In the genomic region with DNA sequence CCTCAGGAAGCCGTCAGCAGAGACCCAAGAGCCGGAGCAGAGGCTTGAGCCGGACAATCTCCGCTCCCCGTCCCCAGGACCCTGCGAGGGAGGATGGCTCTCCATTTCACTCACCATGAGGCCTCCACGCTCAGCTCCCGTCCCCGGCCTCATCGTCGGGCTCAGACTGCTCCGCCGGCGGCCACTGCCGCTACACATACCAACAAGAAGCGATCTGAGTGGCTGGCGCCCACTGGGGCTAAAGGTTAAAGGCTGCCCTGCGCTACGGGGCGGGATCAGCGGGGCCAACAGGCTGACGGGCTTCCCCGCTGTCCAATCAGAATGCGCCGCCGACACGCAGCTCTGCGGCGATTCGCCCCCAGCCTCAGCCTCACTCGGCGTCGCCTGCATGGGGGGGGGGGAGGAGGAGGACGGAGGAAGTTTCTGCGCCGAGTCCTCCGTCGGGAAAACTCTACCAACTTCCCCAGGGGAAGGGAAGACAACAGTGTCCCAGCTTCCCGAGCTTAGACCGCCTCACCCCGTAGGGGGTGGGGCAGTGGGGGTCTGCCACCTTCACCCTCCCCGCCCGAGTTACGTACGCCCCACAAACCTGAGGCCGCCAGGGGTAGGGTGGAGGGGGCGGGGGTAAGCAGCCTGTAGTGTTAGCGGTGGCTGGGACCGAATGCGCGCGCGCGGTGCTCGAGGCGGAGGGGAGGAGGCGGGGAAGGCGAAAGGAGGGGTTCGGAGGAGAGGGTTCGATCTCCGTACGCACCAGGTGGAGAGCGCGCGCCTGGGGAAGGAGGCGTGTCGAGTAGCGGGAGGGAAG, we compare ENCODE assay signal across 1 cellular context.
A peak's percentile ranks its signal among the peaks of the same experiment; 100 is the strongest.
TF ChIP-seq lines count a peak whose summit lies in the region.

A gene (minus strand): TSS at position 220 of the 805 bp plus-strand sequence. CDS start 22 bp downstream, at position 198.

TF ChIP-seq in HepG2, 621 proteins besides CTCF, POLR2A, EP300 and RAD21 (continued from another document and continues in another):
- TF ChIP-seq, protein P1, sequence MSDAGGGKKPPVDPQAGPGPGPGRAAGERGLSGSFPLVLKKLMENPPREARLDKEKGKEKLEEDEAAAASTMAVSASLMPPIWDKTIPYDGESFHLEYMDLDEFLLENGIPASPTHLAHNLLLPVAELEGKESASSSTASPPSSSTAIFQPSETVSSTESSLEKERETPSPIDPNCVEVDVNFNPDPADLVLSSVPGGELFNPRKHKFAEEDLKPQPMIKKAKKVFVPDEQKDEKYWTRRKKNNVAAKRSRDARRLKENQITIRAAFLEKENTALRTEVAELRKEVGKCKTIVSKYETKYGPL (CRISPR knock-in tag; IDR thresholded peaks at IDR 0.05) = no peak
- TF ChIP-seq ZNF816 (CRISPR knock-in tag; IDR thresholded peaks at IDR 0.05; ENCODE audit: borderline replicate concordance) (peak; percentile 97), MTA1 (CRISPR knock-in tag; IDR thresholded peaks at IDR 0.05; ENCODE audit: borderline replicate concordance) (0 out of 2 replicates have a peak, but pooled peaks have one; percentile 49), PTBP1 (IDR thresholded peaks at IDR 0.05; ENCODE audit: low read depth, low read length, poor library complexity, severe bottlenecking) (peak; percentile 75), SP140L (CRISPR knock-in tag; IDR thresholded peaks at IDR 0.05; ENCODE audit: borderline replicate concordance) (0 out of 2 replicates have a peak, but pooled peaks have one; percentile 29), ZNF484 (CRISPR knock-in tag; IDR thresholded peaks at IDR 0.05; ENCODE audit: borderline replicate concordance, low read depth) (0 out of 2 replicates have a peak, but pooled peaks have one; percentile 44), RORA (CRISPR knock-in tag; IDR thresholded peaks at IDR 0.05) (no peak), ZNF296 (CRISPR knock-in tag; conservative IDR thresholded peaks at IDR 0.05) (no peak), CREM (IDR thresholded peaks at IDR 0.05) (peak; percentile 96), CREM (CRISPR knock-in tag; IDR thresholded peaks at IDR 0.05) (peak; percentile 52; the same call in 1 of the 2 replicates), CAMTA2 (CRISPR knock-in tag; IDR thresholded peaks at IDR 0.05; ENCODE audit: borderline replicate concordance) (0 out of 2 replicates have a peak, but pooled peaks have one; percentile 93), ZC3H13 (CRISPR knock-in tag; IDR thresholded peaks at IDR 0.05) (peak; percentile 91), ARNTL (CRISPR knock-in tag; IDR thresholded peaks at IDR 0.05) (peak; percentile 63; the same call in 1 of the 2 replicates), PHF5A (CRISPR knock-in tag; IDR thresholded peaks at IDR 0.05; ENCODE audit: low read depth, unreplicated experiment) (peak; percentile 52), SIX4 (CRISPR knock-in tag; IDR thresholded peaks at IDR 0.05) (no peak), ZNF496 (CRISPR knock-in tag; IDR thresholded peaks at IDR 0.05; ENCODE audit: insufficient replicate concordance) (no peak), STAG1 (CRISPR knock-in tag; IDR thresholded peaks at IDR 0.05) (no peak), ZNF317 (CRISPR knock-in tag; IDR thresholded peaks at IDR 0.05) (peak; percentile 87), ZNF468 (CRISPR knock-in tag; IDR thresholded peaks at IDR 0.05) (no peak; the same call in 1 of the 2 replicates), ZNF253 (CRISPR knock-in tag; IDR thresholded peaks at IDR 0.05; ENCODE audit: borderline replicate concordance) (no peak), NRL (CRISPR knock-in tag; IDR thresholded peaks at IDR 0.05; ENCODE audit: borderline replicate concordance) (peak; percentile 96), NFE2L1 (CRISPR knock-in tag; IDR thresholded peaks at IDR 0.05; ENCODE audit: borderline replicate concordance) (no peak), ZNF549 (CRISPR knock-in tag; IDR thresholded peaks at IDR 0.05) (no peak), NFKB2 (CRISPR knock-in tag; IDR thresholded peaks at IDR 0.05; ENCODE audit: borderline replicate concordance) (no peak; the same call in 1 of the 2 replicates), HNF4A (CRISPR knock-in tag; IDR thresholded peaks at IDR 0.05) (peak; percentile 73), GTF3A (CRISPR knock-in tag; conservative IDR thresholded peaks at IDR 0.05) (peak; percentile 92), ADNP (CRISPR knock-in tag; IDR thresholded peaks at IDR 0.05) (no peak), FOXC1 (CRISPR knock-in tag; IDR thresholded peaks at IDR 0.05; ENCODE audit: borderline replicate concordance) (peak; percentile 53; the same call in 1 of the 2 replicates), GATAD1 (CRISPR knock-in tag; IDR thresholded peaks at IDR 0.05) (peak; percentile 95), NONO (IDR thresholded peaks at IDR 0.05) (no peak), NONO (CRISPR knock-in tag; conservative IDR thresholded peaks at IDR 0.05) (peak; percentile 92), ZFYVE20 (CRISPR knock-in tag; IDR thresholded peaks at IDR 0.05; ENCODE audit: borderline replicate concordance, low read depth) (0 out of 2 replicates have a peak, but pooled peaks have one; percentile 77), MBD4 (IDR thresholded peaks at IDR 0.05; ENCODE audit: borderline replicate concordance, low read length) (no peak), KAT8 (CRISPR knock-in tag; IDR thresholded peaks at IDR 0.05) (peak; percentile 96), MEIS2 (CRISPR knock-in tag; IDR thresholded peaks at IDR 0.05) (peak; percentile 41; the same call in 1 of the 2 replicates), KDM2A (CRISPR knock-in tag; IDR thresholded peaks at IDR 0.05; ENCODE audit: borderline replicate concordance, low read depth) (peak; percentile 98), ZNF547 (CRISPR knock-in tag; IDR thresholded peaks at IDR 0.05) (peak; percentile 83), ZNF790 (CRISPR knock-in tag; IDR thresholded peaks at IDR 0.05; ENCODE audit: borderline replicate concordance) (peak; percentile 74; the same call in 1 of the 2 replicates), REPIN1 (CRISPR knock-in tag; IDR thresholded peaks at IDR 0.05; ENCODE audit: borderline replicate concordance, low read depth) (peak; percentile 80), ZNF30 (CRISPR knock-in tag; IDR thresholded peaks at IDR 0.05) (no peak), ZNF615 (CRISPR knock-in tag; IDR thresholded peaks at IDR 0.05; ENCODE audit: borderline replicate concordance) (no peak; the same call in 1 of the 2 replicates), ZNF550 (CRISPR knock-in tag; IDR thresholded peaks at IDR 0.05; ENCODE audit: borderline replicate concordance) (no peak), SCMH1 (CRISPR knock-in tag; IDR thresholded peaks at IDR 0.05; ENCODE audit: borderline replicate concordance) (no peak), ZMYM3 (CRISPR knock-in tag; IDR thresholded peaks at IDR 0.05) (peak; percentile 32; the same call in 1 of the 2 replicates)
- TF ChIP-seq, protein P2, sequence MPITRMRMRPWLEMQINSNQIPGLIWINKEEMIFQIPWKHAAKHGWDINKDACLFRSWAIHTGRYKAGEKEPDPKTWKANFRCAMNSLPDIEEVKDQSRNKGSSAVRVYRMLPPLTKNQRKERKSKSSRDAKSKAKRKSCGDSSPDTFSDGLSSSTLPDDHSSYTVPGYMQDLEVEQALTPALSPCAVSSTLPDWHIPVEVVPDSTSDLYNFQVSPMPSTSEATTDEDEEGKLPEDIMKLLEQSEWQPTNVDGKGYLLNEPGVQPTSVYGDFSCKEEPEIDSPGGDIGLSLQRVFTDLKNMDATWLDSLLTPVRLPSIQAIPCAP (CRISPR knock-in tag; IDR thresholded peaks at IDR 0.05; ENCODE audit: low read depth) = no peak; the same call in 1 of the 2 replicates
- TF ChIP-seq, protein P3, sequence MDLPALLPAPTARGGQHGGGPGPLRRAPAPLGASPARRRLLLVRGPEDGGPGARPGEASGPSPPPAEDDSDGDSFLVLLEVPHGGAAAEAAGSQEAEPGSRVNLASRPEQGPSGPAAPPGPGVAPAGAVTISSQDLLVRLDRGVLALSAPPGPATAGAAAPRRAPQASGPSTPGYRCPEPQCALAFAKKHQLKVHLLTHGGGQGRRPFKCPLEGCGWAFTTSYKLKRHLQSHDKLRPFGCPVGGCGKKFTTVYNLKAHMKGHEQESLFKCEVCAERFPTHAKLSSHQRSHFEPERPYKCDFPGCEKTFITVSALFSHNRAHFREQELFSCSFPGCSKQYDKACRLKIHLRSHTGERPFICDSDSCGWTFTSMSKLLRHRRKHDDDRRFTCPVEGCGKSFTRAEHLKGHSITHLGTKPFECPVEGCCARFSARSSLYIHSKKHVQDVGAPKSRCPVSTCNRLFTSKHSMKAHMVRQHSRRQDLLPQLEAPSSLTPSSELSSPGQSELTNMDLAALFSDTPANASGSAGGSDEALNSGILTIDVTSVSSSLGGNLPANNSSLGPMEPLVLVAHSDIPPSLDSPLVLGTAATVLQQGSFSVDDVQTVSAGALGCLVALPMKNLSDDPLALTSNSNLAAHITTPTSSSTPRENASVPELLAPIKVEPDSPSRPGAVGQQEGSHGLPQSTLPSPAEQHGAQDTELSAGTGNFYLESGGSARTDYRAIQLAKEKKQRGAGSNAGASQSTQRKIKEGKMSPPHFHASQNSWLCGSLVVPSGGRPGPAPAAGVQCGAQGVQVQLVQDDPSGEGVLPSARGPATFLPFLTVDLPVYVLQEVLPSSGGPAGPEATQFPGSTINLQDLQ (CRISPR knock-in tag; IDR thresholded peaks at IDR 0.05) = 0 out of 2 replicates have a peak, but pooled peaks have one; percentile 56
- TF ChIP-seq, protein P4, sequence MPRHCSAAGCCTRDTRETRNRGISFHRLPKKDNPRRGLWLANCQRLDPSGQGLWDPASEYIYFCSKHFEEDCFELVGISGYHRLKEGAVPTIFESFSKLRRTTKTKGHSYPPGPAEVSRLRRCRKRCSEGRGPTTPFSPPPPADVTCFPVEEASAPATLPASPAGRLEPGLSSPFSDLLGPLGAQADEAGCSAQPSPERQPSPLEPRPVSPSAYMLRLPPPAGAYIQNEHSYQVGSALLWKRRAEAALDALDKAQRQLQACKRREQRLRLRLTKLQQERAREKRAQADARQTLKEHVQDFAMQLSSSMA (CRISPR knock-in tag; IDR thresholded peaks at IDR 0.05) = no peak
- TF ChIP-seq, protein P5, sequence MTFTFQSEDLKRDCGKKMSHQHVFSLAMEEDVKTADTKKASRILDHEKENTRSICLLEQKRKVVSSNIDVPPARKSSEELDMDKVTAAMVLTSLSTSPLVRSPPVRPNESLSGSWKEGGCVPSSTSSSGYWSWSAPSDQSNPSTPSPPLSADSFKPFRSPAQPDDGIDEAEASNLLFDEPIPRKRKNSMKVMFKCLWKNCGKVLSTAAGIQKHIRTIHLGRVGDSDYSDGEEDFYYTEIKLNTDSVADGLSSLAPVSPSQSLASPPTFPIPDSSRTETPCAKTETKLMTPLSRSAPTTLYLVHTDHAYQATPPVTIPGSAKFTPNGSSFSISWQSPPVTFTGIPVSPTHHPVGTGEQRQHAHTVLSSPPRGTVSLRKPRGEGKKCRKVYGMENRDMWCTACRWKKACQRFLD (CRISPR knock-in tag; IDR thresholded peaks at IDR 0.05; ENCODE audit: borderline replicate concordance) = 0 out of 2 replicates have a peak, but pooled peaks have one; percentile 63
- TF ChIP-seq, protein P6, sequence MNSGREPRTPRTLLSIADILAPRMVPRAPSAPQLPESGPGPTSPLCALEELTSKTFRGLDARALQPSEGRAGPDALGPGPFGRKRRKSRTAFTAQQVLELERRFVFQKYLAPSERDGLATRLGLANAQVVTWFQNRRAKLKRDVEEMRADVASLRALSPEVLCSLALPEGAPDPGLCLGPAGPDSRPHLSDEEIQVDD (CRISPR knock-in tag; IDR thresholded peaks at IDR 0.05; ENCODE audit: borderline replicate concordance) = no peak
- TF ChIP-seq, protein P7, sequence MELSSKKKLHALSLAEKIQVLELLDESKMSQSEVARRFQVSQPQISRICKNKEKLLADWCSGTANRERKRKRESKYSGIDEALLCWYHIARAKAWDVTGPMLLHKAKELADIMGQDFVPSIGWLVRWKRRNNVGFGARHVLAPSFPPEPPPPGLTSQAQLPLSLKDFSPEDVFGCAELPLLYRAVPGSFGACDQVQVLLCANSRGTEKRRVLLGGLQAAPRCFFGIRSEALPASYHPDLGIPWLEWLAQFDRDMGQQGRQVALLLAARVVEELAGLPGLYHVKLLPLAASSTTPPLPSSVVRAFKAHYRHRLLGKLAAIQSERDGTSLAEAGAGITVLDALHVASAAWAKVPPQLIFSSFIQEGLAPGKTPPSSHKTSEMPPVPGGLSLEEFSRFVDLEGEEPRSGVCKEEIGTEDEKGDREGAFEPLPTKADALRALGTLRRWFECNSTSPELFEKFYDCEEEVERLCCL (CRISPR knock-in tag; IDR thresholded peaks at IDR 0.05; ENCODE audit: borderline replicate concordance) = peak; percentile 96
- TF ChIP-seq, protein P8, sequence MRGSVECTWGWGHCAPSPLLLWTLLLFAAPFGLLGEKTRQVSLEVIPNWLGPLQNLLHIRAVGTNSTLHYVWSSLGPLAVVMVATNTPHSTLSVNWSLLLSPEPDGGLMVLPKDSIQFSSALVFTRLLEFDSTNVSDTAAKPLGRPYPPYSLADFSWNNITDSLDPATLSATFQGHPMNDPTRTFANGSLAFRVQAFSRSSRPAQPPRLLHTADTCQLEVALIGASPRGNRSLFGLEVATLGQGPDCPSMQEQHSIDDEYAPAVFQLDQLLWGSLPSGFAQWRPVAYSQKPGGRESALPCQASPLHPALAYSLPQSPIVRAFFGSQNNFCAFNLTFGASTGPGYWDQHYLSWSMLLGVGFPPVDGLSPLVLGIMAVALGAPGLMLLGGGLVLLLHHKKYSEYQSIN (CRISPR knock-in tag; IDR thresholded peaks at IDR 0.05; ENCODE audit: borderline replicate concordance) = no peak
- TF ChIP-seq, protein P9, sequence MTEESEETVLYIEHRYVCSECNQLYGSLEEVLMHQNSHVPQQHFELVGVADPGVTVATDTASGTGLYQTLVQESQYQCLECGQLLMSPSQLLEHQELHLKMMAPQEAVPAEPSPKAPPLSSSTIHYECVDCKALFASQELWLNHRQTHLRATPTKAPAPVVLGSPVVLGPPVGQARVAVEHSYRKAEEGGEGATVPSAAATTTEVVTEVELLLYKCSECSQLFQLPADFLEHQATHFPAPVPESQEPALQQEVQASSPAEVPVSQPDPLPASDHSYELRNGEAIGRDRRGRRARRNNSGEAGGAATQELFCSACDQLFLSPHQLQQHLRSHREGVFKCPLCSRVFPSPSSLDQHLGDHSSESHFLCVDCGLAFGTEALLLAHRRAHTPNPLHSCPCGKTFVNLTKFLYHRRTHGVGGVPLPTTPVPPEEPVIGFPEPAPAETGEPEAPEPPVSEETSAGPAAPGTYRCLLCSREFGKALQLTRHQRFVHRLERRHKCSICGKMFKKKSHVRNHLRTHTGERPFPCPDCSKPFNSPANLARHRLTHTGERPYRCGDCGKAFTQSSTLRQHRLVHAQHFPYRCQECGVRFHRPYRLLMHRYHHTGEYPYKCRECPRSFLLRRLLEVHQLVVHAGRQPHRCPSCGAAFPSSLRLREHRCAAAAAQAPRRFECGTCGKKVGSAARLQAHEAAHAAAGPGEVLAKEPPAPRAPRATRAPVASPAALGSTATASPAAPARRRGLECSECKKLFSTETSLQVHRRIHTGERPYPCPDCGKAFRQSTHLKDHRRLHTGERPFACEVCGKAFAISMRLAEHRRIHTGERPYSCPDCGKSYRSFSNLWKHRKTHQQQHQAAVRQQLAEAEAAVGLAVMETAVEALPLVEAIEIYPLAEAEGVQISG (CRISPR knock-in tag; IDR thresholded peaks at IDR 0.05) = peak; percentile 60
- TF ChIP-seq, protein P10, sequence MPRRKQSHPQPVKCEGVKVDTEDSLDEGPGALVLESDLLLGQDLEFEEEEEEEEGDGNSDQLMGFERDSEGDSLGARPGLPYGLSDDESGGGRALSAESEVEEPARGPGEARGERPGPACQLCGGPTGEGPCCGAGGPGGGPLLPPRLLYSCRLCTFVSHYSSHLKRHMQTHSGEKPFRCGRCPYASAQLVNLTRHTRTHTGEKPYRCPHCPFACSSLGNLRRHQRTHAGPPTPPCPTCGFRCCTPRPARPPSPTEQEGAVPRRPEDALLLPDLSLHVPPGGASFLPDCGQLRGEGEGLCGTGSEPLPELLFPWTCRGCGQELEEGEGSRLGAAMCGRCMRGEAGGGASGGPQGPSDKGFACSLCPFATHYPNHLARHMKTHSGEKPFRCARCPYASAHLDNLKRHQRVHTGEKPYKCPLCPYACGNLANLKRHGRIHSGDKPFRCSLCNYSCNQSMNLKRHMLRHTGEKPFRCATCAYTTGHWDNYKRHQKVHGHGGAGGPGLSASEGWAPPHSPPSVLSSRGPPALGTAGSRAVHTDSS (CRISPR knock-in tag; conservative IDR thresholded peaks at IDR 0.05) = no peak
